10 cellular contexts compared by ENCODE assay signal in genomic region chr6:111757342-111757741, GRCh38.
DNase-seq lines count a peak whose midpoint lies in the region; ATAC-seq and TF ChIP-seq lines count a peak whose summit lies in the region.
"Had no signal": no experiment of that assay in that cellular context is flagged by ENCODE, and none has a peak within 500 bp of the region (broad histone marks: within the 10 kb centered on the region; RNA-seq: fewer than 3 reads in every experiment).

No MANE protein-coding gene starts in this region.

- ATAC-seq in left colon (peak; percentile 57), GM19023 (IDR thresholded peaks at IDR 0.05; ENCODE audit: unreplicated experiment) (no peak)

- H3K27ac Mint-ChIP-seq in HFFc6 (peak overlapping the region; percentile 92), Calu3 (ENCODE audit: unreplicated experiment) (no peak overlapping the region)

- H3K4me1 Mint-ChIP-seq in HFFc6 (ENCODE audit: low read depth) (peaks cover 47% of the 10 kb centered on the region), Calu3 (ENCODE audit: low read depth, unreplicated experiment) (no peaks in the 10 kb centered on the region)

- H3K36me3 Mint-ChIP-seq in HFFc6 (ENCODE audit: low read depth), result peaks cover 21% of the 10 kb centered on the region
- H3K36me3 Mint-ChIP-seq in Calu3 (ENCODE audit: insufficient read depth, unreplicated experiment), result no peaks in the 10 kb centered on the region

- H3K27me3 Mint-ChIP-seq in HFFc6 (ENCODE audit: insufficient read depth) (peaks cover 3% of the 10 kb centered on the region; the same call in 1 of the 2 replicates), Calu3 (ENCODE audit: unreplicated experiment) (no peaks in the 10 kb centered on the region)

- no TSS peak for BruUV-seq in Calu3 (replicated peaks; lab: Mats Ljungman, UMichigan)

- CTCF ChIA-PET in Calu3 (lab: Charles Lee), result no interaction called here

- intact Hi-C loops in left colon (cut with DNase I, micrococcal nuclease) (no loop called here), Calu3 (cut with micrococcal nuclease; ENCODE audit: unreplicated experiment) (no loop called here)

- DNase-seq in A172 (ENCODE audit: low spot score) (peak; percentile 6), HFFc6 (peak; percentile 54), amniotic epithelial cell (ENCODE audit: low read depth) (peak; percentile 43), left colon (no peak), Calu3 (no peak), NCI-H2107 (lab: John Stamatoyannopoulos, UW) (no peak), KG1 (lab: John Stamatoyannopoulos, UW) (no peak)
- DNase-seq: C1 segment of cervical spinal cord, NCI-H774 had no signal

- H3K9me3 Mint-ChIP-seq in HFFc6 (no peaks in the 10 kb centered on the region), Calu3 (ENCODE audit: low read depth, unreplicated experiment) (no peaks in the 10 kb centered on the region)

- TF ChIP-seq CTCF in HFFc6 (IDR thresholded peaks at IDR 0.05), result no peak
- TF ChIP-seq CTCF in Calu3 (IDR thresholded peaks at IDR 0.05; ENCODE audit: unreplicated experiment), result no peak

- H3K4me3 Mint-ChIP-seq in HFFc6 (peak overlapping the region; percentile 17), Calu3 (ENCODE audit: low read depth, unreplicated experiment) (no peak overlapping the region)

Comparison
In these comparisons a context has a peak if more than half of its experiments do, and no peak if none do; other contexts are left out.
1. DNase-seq: peak in A172 (single experiment), HFFc6 (single experiment) and amniotic epithelial cell (single experiment); none in left colon (0 of 2), Calu3 (single experiment), NCI-H2107 (single experiment) and KG1 (single experiment).